8 cellular contexts compared by ENCODE assay signal in the genomic region with DNA sequence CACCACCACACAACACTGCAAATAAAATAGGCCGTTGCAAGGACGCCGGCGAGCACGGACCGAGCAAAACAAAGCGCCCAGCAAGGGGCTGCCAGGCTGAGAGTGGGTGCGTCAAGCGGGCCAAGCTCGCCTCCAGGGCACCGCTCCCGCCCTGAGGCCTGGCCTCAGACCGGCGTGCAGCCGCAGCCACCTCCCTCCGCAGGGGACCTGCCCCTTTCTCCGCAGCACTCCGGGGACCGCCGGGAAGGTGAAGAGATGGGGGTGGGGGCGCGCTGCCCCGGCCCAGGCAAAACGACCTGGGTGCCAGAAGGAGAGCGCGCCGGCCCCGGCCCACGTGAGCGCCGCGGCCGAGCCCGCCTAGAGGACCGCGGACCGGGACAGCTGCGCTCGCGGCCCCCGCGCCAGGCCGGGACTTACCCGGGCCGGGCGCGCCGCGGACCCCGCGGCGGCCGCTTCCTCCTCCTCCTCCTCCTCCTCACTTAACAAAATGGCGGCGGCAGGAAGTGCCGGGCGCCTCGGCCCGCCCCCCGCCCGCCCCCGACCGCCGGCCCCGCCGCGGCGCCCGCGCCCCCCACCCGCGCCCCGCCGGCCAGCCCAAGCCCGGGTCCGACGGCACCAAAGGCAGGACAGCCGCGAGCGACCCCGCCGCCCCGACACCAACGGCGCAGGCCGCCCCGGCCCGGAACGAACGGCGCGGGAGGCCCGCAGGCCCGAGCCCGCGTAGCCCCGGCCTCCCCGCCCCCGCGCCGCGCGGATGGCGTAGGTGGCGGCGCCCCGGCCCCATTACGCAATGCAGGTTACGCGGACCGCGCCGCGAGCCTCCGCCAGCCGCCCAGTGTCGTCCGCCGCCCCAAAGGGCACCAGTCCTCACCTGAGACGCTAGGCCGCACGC. TPM values are rescaled to one million over a fixed set of nuclear protein-coding genes. Genes with fewer than 3 reads are reported as not detected.
DNase-seq lines count a peak whose midpoint lies in the region; ATAC-seq and TF ChIP-seq lines count a peak whose summit lies in the region.

No MANE protein-coding gene starts in this region.

- H3K4me3 ChIP-seq in Peyer's patch = peak overlapping the region; percentile 90 to 99 (median 96)
- H3K4me3 ChIP-seq in foreskin fibroblast (ENCODE audit: low read depth in 1 of 2, low read length in 2 of 2) = peak overlapping the region; percentile 73 to 87
- H3K4me3 ChIP-seq in neutrophil (ENCODE audit: low read depth in 1 of 2, low read length in 1 of 2) = peak overlapping the region; percentile 85 to 91

- peak; percentile 29 for ATAC-seq in HG02981 (IDR thresholded peaks at IDR 0.05; ENCODE audit: unreplicated experiment)

- DNase-seq in NCI-H1417 (lab: John Stamatoyannopoulos, UW) (peak in 2 of 3 experiments; percentile 61 to 66), NCI-H1417 treated with DMSO at 0.1 percent for 48 hours (lab: John Stamatoyannopoulos, UW) (no peak), Peyer's patch (peak; percentile 45 to 81 (median 76)), foreskin fibroblast (peak; percentile 38 to 76)
- DNase-seq in activated T-helper 9 cell treated with anti-CD3 and anti-CD28 coated beads, Interleukin-2, amount 50 U/mL, for 16 hours (ENCODE audit: low read depth) = peak; percentile 46

- H3K27me3 ChIP-seq in Peyer's patch (no peaks in the 10 kb centered on the region), neutrophil (no peaks in the 10 kb centered on the region)

- H3K9me3 ChIP-seq in Peyer's patch (no peaks in the 10 kb centered on the region), neutrophil (no peaks in the 10 kb centered on the region)

- H3K36me3 ChIP-seq in Peyer's patch = no peaks in the 10 kb centered on the region
- H3K36me3 ChIP-seq in neutrophil = no peaks in the 10 kb centered on the region

- H3K27ac ChIP-seq in Peyer's patch (peak overlapping the region; percentile 91 to 100 (median 96)), neutrophil (peak overlapping the region; percentile 96), temporal lobe (ENCODE audit: low read depth, low read length) (peak overlapping the region; percentile 44)

- no peak for TF ChIP-seq CTCF in Peyer's patch (IDR thresholded peaks at IDR 0.05)
- TF ChIP-seq CTCF in foreskin fibroblast (IDR thresholded peaks at IDR 0.05; ENCODE audit: low read depth, low read length) = no peak
- TF ChIP-seq CTCF in neutrophil (IDR thresholded peaks at IDR 0.05) = no peak

- no peak for TF ChIP-seq POLR2A in Peyer's patch (IDR thresholded peaks at IDR 0.05)

- H3K4me1 ChIP-seq in Peyer's patch (peaks cover 0 to 54% (median 9%) of the 10 kb centered on the region in 4 donors), neutrophil (ENCODE audit: control insufficient read depth in 1 of 2, insufficient read depth in 1 of 2, low read depth in 1 of 2, low read length in 1 of 2) (peaks cover 56 to 67% of the 10 kb centered on the region in 2 experiments)

RNA-seq across cellular contexts. Expression of gene BRD4, which starts 0.7 kb away (rescaled TPM):
- total RNA-seq in Peyer's patch = 100 to 1,000 TPM in 1 of 4 donors, 10 to 100 TPM in 3; 51.0 to 148 (median 77.5) TPM
- total RNA-seq in temporal lobe = 11.8 TPM

RNA-seq across cellular contexts. Expression of gene AKAP8, which starts 47.9 kb away (rescaled TPM):
- total RNA-seq in Peyer's patch (10 to 100 TPM; 27.1 to 86.6 (median 58.5) TPM), temporal lobe (10.8 TPM)

Comparison
In these comparisons a context has a peak if more than half of its experiments do, and no peak if none do; other contexts are left out.
1. H3K27ac ChIP-seq: peak in every context shown above with its lines; median percentile 96 in neutrophil; 96 in Peyer's patch; 44 in temporal lobe.